Comparison of ENCODE assay signal across 9 cellular contexts in genomic region chr6:122033564-122034181, GRCh38.
DNase-seq lines count a peak whose midpoint lies in the region; FAIRE-seq and TF ChIP-seq lines count a peak whose summit lies in the region.
"Had no signal": no experiment of that assay in that cellular context is flagged by ENCODE, and none has a peak within 500 bp of the region (broad histone marks: within the 10 kb centered on the region; RNA-seq: fewer than 3 reads in every experiment).

No MANE protein-coding gene starts in this region.

- no peak overlapping the region for H3K27ac ChIP-seq in endothelial cell of umbilical vein (ENCODE audit: insufficient read depth, low read depth, low read length)
- H3K27ac ChIP-seq: BLaER1 treated with 17β-estradiol and CSF1 and Interleukin-3, amounts not matched to agents 10 nM and 100 nM had no signal

- no peaks in the 10 kb centered on the region for H4K20me1 ChIP-seq in endothelial cell of umbilical vein (replicated peaks; ENCODE audit: control insufficient read depth, extremely low read depth, insufficient read depth, low read length)
- H4K20me1 ChIP-seq: BLaER1 treated with 17β-estradiol and CSF1 and Interleukin-3, amounts not matched to agents 10 nM and 100 nM had no signal

- H3K4me3 ChIP-seq in endothelial cell of umbilical vein (replicated peaks in 1 of 3; ENCODE audit: insufficient read depth in 1 of 3, low read depth in 1 of 3, low read length in 3 of 3), result no peak overlapping the region
- H3K4me3 ChIP-seq: BLaER1 treated with 17β-estradiol and CSF1 and Interleukin-3, amounts not matched to agents 10 nM and 100 nM had no signal

- intact Hi-C loops in endothelial cell of umbilical vein (cut with micrococcal nuclease), result loop anchor here (1.0 to 10.0 kb wide), 7 partner anchors 184 to 676 kb away; partner anchors contain the start of gene GJA1

- no peaks in the 10 kb centered on the region for H3K36me3 ChIP-seq in endothelial cell of umbilical vein (ENCODE audit: control insufficient read depth in 2 of 2, extremely low read depth in 1 of 2, insufficient read depth in 2 of 2, low read length in 2 of 2)
- H3K36me3 ChIP-seq: BLaER1 treated with 17β-estradiol and CSF1 and Interleukin-3, amounts not matched to agents 10 nM and 100 nM had no signal

- dilution Hi-C loops in endothelial cell of umbilical vein (cut with MboI; ENCODE audit: extremely low pct_ligation_motif_present, low sequenced_read_pairs), result no loop called here

- no peak overlapping the region for H3K9ac ChIP-seq in endothelial cell of umbilical vein (replicated peaks; ENCODE audit: extremely low read depth, insufficient read depth, low read length)
- H3K9ac ChIP-seq: BLaER1 treated with 17β-estradiol and CSF1 and Interleukin-3, amounts not matched to agents 10 nM and 100 nM had no signal

- no peaks in the 10 kb centered on the region for H3K9me1 ChIP-seq in endothelial cell of umbilical vein (replicated peaks; ENCODE audit: control insufficient read depth, extremely low read depth, insufficient read depth, low read length)

- no TSS peak for BruUV-seq in endothelial cell of umbilical vein (replicated peaks; lab: Mats Ljungman, UMichigan)

- FAIRE-seq in RCC 7860 (lab: Jason Lieb, UNC) (peak; percentile 35), endothelial cell of umbilical vein (lab: Jason Lieb, UNC) (peak; percentile 55)

- H3K79me2 ChIP-seq in endothelial cell of umbilical vein (ENCODE audit: control insufficient read depth, insufficient read depth, low read length), result no peaks in the 10 kb centered on the region

- H3K9me3 ChIP-seq in endothelial cell of umbilical vein (replicated peaks; ENCODE audit: control insufficient read depth, insufficient read depth, low read length), result no peaks in the 10 kb centered on the region
- H3K9me3 ChIP-seq: BLaER1 treated with 17β-estradiol and CSF1 and Interleukin-3, amounts not matched to agents 10 nM and 100 nM had no signal

- DNase-seq in NOMO-1 treated with DMSO at 0.1 percent for 48 hours (lab: John Stamatoyannopoulos, UW; ENCODE audit: unreplicated experiment) (peak; percentile 47), NOMO-1 treated with dmso at 0.1 percent for 144 hours (lab: John Stamatoyannopoulos, UW; ENCODE audit: unreplicated experiment) (no peak), HCEC 1CT (peak; percentile 64), Kasumi-1 (lab: John Stamatoyannopoulos, UW) (peak; percentile 44 to 56), RCC 7860 (ENCODE audit: low spot score) (peak; percentile 39), endothelial cell of umbilical vein (ENCODE audit: low read depth, low spot score) (peak; percentile 69), middle frontal gyrus (ENCODE audit: extremely low spot score, low spot score) (peak; percentile 16)
- DNase-seq in stimulated activated CD4-positive, alpha-beta T cell treated with anti-CD3 and anti-CD28 coated beads, Interleukin-4, amount 100 ng/mL, for 24 hours, result no peak

- POLR2A ChIA-PET in endothelial cell of umbilical vein (lab: Charles Lee), result no interaction called here

- TF ChIP-seq POLR2A in endothelial cell of umbilical vein (IDR thresholded peaks at IDR 0.05; ENCODE audit: low read depth, low read length), result no peak

- peak; percentile 35 to 51 for TF ChIP-seq CTCF in endothelial cell of umbilical vein (IDR thresholded peaks at IDR 0.05; ENCODE audit: extremely low read depth in 1 of 2, insufficient read depth in 1 of 2, low read depth in 1 of 2, low read length in 2 of 2)

- no peaks in the 10 kb centered on the region for H3K4me1 ChIP-seq in endothelial cell of umbilical vein (ENCODE audit: control insufficient read depth, extremely low read depth, insufficient read depth, low read length)

- H2AFZ ChIP-seq in endothelial cell of umbilical vein (ENCODE audit: low read depth, low read length), result no peak overlapping the region

- no peak overlapping the region for H3K4me2 ChIP-seq in endothelial cell of umbilical vein (ENCODE audit: insufficient read depth, low read length)

- CTCF ChIA-PET in endothelial cell of umbilical vein (lab: Charles Lee), result interaction anchor here (0.7 to 1.6 kb wide), 23 partner anchors 8 to 715 kb away, joined by 3 to 19 read pairs (median 3); partner anchors contain the start of gene GJA1

- H3K27me3 ChIP-seq in endothelial cell of umbilical vein (ENCODE audit: control insufficient read depth in 2 of 2, insufficient read depth in 2 of 2, low read length in 2 of 2), result no peaks in the 10 kb centered on the region
- H3K27me3 ChIP-seq: BLaER1 treated with 17β-estradiol and CSF1 and Interleukin-3, amounts not matched to agents 10 nM and 100 nM had no signal

TF ChIP-seq in endothelial cell of umbilical vein, 7 proteins besides CTCF, POLR2A, EP300 and RAD21:
- TF ChIP-seq MYC (IDR thresholded peaks at IDR 0.05; ENCODE audit: low read depth, low read length) (no peak), FOS (IDR thresholded peaks at IDR 0.05; ENCODE audit: borderline replicate concordance, insufficient read depth, low read length) (no peak), JUN (IDR thresholded peaks at IDR 0.05; ENCODE audit: borderline replicate concordance, insufficient read depth, insufficient read length, low read depth) (no peak), MAX (IDR thresholded peaks at IDR 0.05; ENCODE audit: insufficient read depth, insufficient read length) (no peak), EZH2 (IDR thresholded peaks at IDR 0.05; ENCODE audit: borderline replicate concordance, low read depth, low read length, severe bottlenecking) (no peak), POLR2AphosphoS5 (IDR thresholded peaks at IDR 0.05; ENCODE audit: insufficient read depth, low read depth, low read length) (no peak), GATA2 (IDR thresholded peaks at IDR 0.05; ENCODE audit: insufficient read depth, insufficient read length, low read depth, low read length) (no peak)

Comparison
In these comparisons a context has a peak if more than half of its experiments do, and no peak if none do; other contexts are left out.
1. DNase-seq: peak in NOMO-1 treated with DMSO at 0.1 percent for 48 hours (single experiment), HCEC 1CT (single experiment), Kasumi-1 (2 of 2), RCC 7860 (single experiment), endothelial cell of umbilical vein (single experiment) and middle frontal gyrus (single experiment); none in NOMO-1 treated with dmso at 0.1 percent for 144 hours (single experiment) and stimulated activated CD4-positive, alpha-beta T cell treated with anti-CD3 and anti-CD28 coated beads, Interleukin-4, amount 100 ng/mL, for 24 hours (single experiment).